31 cellular contexts compared by ENCODE assay signal in genomic region chr13:98474761-98475160, GRCh38.
DNase-seq lines count a peak whose midpoint lies in the region; ATAC-seq, FAIRE-seq and TF ChIP-seq lines count a peak whose summit lies in the region.
"Had no signal": no experiment of that assay in that cellular context is flagged by ENCODE, and none has a peak within 500 bp of the region (broad histone marks: within the 10 kb centered on the region; RNA-seq: fewer than 3 reads in every experiment).

No MANE protein-coding gene starts in this region.

- H3K36me3 Mint-ChIP-seq in CD8-positive, alpha-beta T cell, result peaks cover 51% of the 10 kb centered on the region
- peaks cover 34% of the 10 kb centered on the region for H3K36me3 Mint-ChIP-seq in effector memory CD8-positive, alpha-beta T cell (ENCODE audit: insufficient read depth)
- peaks cover 38% of the 10 kb centered on the region for H3K36me3 Mint-ChIP-seq in osteocyte (ENCODE audit: unreplicated experiment)

- H3K27ac Mint-ChIP-seq in CD8-positive, alpha-beta T cell, result peak overlapping the region; percentile 67
- peak overlapping the region; percentile 92 to 93 for H3K27ac Mint-ChIP-seq in effector memory CD8-positive, alpha-beta T cell
- peak overlapping the region; percentile 46 for H3K27ac Mint-ChIP-seq in osteocyte (ENCODE audit: unreplicated experiment)
- H3K27ac Mint-ChIP-seq: activated T-helper 2 cell treated with anti-CD3 and anti-CD28 coated beads, Interferon-gamma antibody, Interleukin-2, Interleukin-4, amounts not matched to agents 10 μg/mL and 5 μg/mL and 100 μg/mL, durations not matched to agents 14 hours and 24 hours and 36 hours had no signal

- peaks cover 53% of the 10 kb centered on the region for H3K79me2 ChIP-seq in PC-3 (ENCODE audit: low read length)

- H4K20me1 ChIP-seq in PC-3 (ENCODE audit: low read length), result no peaks in the 10 kb centered on the region

- POLR2A ChIA-PET in CD8-positive, alpha-beta T cell (lab: Charles Lee), result no interaction called here
- POLR2A ChIA-PET in PC-3 (lab: Charles Lee; ENCODE audit: unreplicated experiment), result no interaction called here

- no peak for TF ChIP-seq POLR2A in esophagus squamous epithelium (IDR thresholded peaks at IDR 0.05)

- no peaks in the 10 kb centered on the region for H3K9me3 ChIP-seq in CD8-positive, alpha-beta T cell (ENCODE audit: low read length)
- H3K9me3 ChIP-seq in PC-3 (ENCODE audit: low read length), result no peaks in the 10 kb centered on the region
- H3K9me3 ChIP-seq in esophagus squamous epithelium, result no peaks in the 10 kb centered on the region
- H3K9me3 ChIP-seq: neutrophil, psoas muscle, testis, uterus had no signal

- H3K4me1 ChIP-seq in CD8-positive, alpha-beta T cell (ENCODE audit: insufficient read depth, low read length), result peaks cover 38% of the 10 kb centered on the region
- peaks cover 32% of the 10 kb centered on the region for H3K4me1 ChIP-seq in PC-3 (ENCODE audit: insufficient read depth, low read length)
- H3K4me1 ChIP-seq in esophagus squamous epithelium, result peaks cover 26 to 65% (median 28%) of the 10 kb centered on the region in 3 donors

- 79 to 89% methylated on average over 9 to 10 of the region's 24 CpGs for WGBS in esophagus squamous epithelium, 2 donors

- no peak overlapping the region for H3K9ac ChIP-seq in PC-3 (ENCODE audit: low read length)

- H3K9me2 ChIP-seq in PC-3 (replicated peaks; ENCODE audit: low read length), result no peaks in the 10 kb centered on the region

- peaks cover 15% of the 10 kb centered on the region for H3K36me3 ChIP-seq in CD8-positive, alpha-beta T cell (ENCODE audit: insufficient read depth, low read length)
- H3K36me3 ChIP-seq in PC-3 (ENCODE audit: low read depth, low read length) (peaks cover 21% of the 10 kb centered on the region), esophagus squamous epithelium (peaks cover 17 to 60% (median 34%) of the 10 kb centered on the region in 3 donors)
- H3K36me3 ChIP-seq: uterus had no signal

- H3K9me3 Mint-ChIP-seq in CD8-positive, alpha-beta T cell, result no peaks in the 10 kb centered on the region
- H3K9me3 Mint-ChIP-seq in effector memory CD8-positive, alpha-beta T cell, result no peaks in the 10 kb centered on the region
- H3K9me3 Mint-ChIP-seq in osteocyte (ENCODE audit: unreplicated experiment), result no peaks in the 10 kb centered on the region
- H3K9me3 Mint-ChIP-seq: brain had no signal

- no peak for TF ChIP-seq CTCF in CD8-positive, alpha-beta T cell (IDR thresholded peaks at IDR 0.05)
- no peak for TF ChIP-seq CTCF in PC-3 (conservative IDR thresholded peaks at IDR 0.05; ENCODE audit: low read depth, low read length)
- no peak for TF ChIP-seq CTCF in osteocyte (IDR thresholded peaks at IDR 0.05)
- no peak for TF ChIP-seq CTCF in esophagus squamous epithelium (IDR thresholded peaks at IDR 0.05)
- TF ChIP-seq CTCF in D721Med (IDR thresholded peaks at IDR 0.05; ENCODE audit: insufficient read depth, missing control alignments), result no peak

- H3F3A ChIP-seq in PC-3 (ENCODE audit: low read length, unreplicated experiment), result peaks cover 4% of the 10 kb centered on the region

- no peak overlapping the region for H2AFZ ChIP-seq in PC-3 (ENCODE audit: low read length)

- no peaks in the 10 kb centered on the region for H3K27me3 Mint-ChIP-seq in CD8-positive, alpha-beta T cell (ENCODE audit: low read depth)
- H3K27me3 Mint-ChIP-seq in effector memory CD8-positive, alpha-beta T cell, result no peaks in the 10 kb centered on the region
- no peaks in the 10 kb centered on the region for H3K27me3 Mint-ChIP-seq in osteocyte (ENCODE audit: unreplicated experiment)
- H3K27me3 Mint-ChIP-seq: brain had no signal

- DNase-seq in CD8-positive, alpha-beta T cell, result no peak
- no peak for DNase-seq in PC-3
- DNase-seq in effector memory CD8-positive, alpha-beta T cell, result no peak
- DNase-seq in osteocyte (ENCODE audit: extremely low spot score, unreplicated experiment), result no peak
- no peak for DNase-seq in GM19239 (ENCODE audit: insufficient read length, low spot score)
- no peak for DNase-seq in esophagus squamous epithelium (lab: John Stamatoyannopoulos, UW)
- no peak for DNase-seq in D721Med (ENCODE audit: insufficient read length, low spot score)
- DNase-seq: activated CD4-positive, alpha-beta T cell treated with anti-CD3 and anti-CD28 coated beads, Interleukin-2, amount 50 U/mL, for 48 hours; activated CD8-positive, alpha-beta memory T cell treated with anti-CD3 and anti-CD28 coated beads, Interleukin-2, amount 50 U/mL, for 48 hours; DMS53; effector CD4-positive, alpha-beta T cell; erythroblast; GDM1; HCEC 1CT; KBM-7; kidney glomerular epithelial cell; NCI-H1105 treated with DMSO at 0.1 percent for 48 hours; NCI-H1930; NCI-H345; NCI-H748 treated with DMSO at 0.1 percent for 48 hours; psoas muscle; RPMI8226; stimulated activated naive CD8-positive, alpha-beta T cell treated with anti-CD3 and anti-CD28 coated beads, Interleukin-15, Interleukin-2, amounts not matched to agents 100 U/mL and 50 U/mL, for 24 hours; T-helper 1 cell; testis; uterus had no signal

- no peak overlapping the region for H3K4me3 ChIP-seq in CD8-positive, alpha-beta T cell (ENCODE audit: low read depth, low read length)
- no peak overlapping the region for H3K4me3 ChIP-seq in PC-3 (ENCODE audit: low read length)
- no peak overlapping the region for H3K4me3 ChIP-seq in esophagus squamous epithelium
- H3K4me3 ChIP-seq: psoas muscle, testis, uterus had no signal

- ATAC-seq in CD8-positive, alpha-beta T cell, result no peak
- ATAC-seq in PC-3, result no peak
- ATAC-seq in effector memory CD8-positive, alpha-beta T cell (replicated peaks), result no peak
- ATAC-seq: activated CD4-positive, CD25-positive, alpha-beta regulatory T cell treated with anti-CD3 and anti-CD28 coated beads, Interleukin-2, amount 50 U/mL, for 24 hours; psoas muscle; stimulated activated naive CD8-positive, alpha-beta T cell treated with anti-CD3 and anti-CD28 coated beads, Interleukin-15, Interleukin-2, amounts not matched to agents 100 U/mL and 50 U/mL, for 24 hours had no signal

- no peak overlapping the region for H3K27ac ChIP-seq in CD8-positive, alpha-beta T cell (ENCODE audit: low read depth, low read length)
- H3K27ac ChIP-seq in PC-3 (ENCODE audit: low read length), result peak overlapping the region; percentile 96; the same call in 1 of the 2 replicates
- no peak overlapping the region for H3K27ac ChIP-seq in esophagus squamous epithelium
- H3K27ac ChIP-seq: neutrophil, psoas muscle, testis had no signal

- no peak for FAIRE-seq in GM19239 (lab: Jason Lieb, UNC)
- no peak for FAIRE-seq in D721Med (lab: Jason Lieb, UNC)
- FAIRE-seq: colon had no signal

- intact Hi-C loops in CD8-positive, alpha-beta T cell (cut with DNase I, micrococcal nuclease), result loop anchor here (5.0 to 10.0 kb wide), 3 partner anchors 103 to 1023 kb away; partner anchors contain the start of gene STK24 (in 1 of the 2)
- intact Hi-C loops in PC-3 (cut with micrococcal nuclease), result no loop called here
- intact Hi-C loops in esophagus squamous epithelium (cut with DNase I), result loop anchor here (5.0 kb wide), 1 partner anchor 103 kb away; the partner anchor contains the start of gene STK24

- H3K4me2 ChIP-seq in PC-3 (ENCODE audit: low read length), result no peak overlapping the region

- H3K4me3 Mint-ChIP-seq in CD8-positive, alpha-beta T cell, result no peak overlapping the region
- no peak overlapping the region for H3K4me3 Mint-ChIP-seq in effector memory CD8-positive, alpha-beta T cell
- H3K4me3 Mint-ChIP-seq in osteocyte (ENCODE audit: unreplicated experiment), result no peak overlapping the region
- H3K4me3 Mint-ChIP-seq: brain had no signal

- BruUV-seq in PC-3 (replicated peaks; lab: Mats Ljungman, UMichigan), result no TSS peak

- CTCF ChIA-PET in CD8-positive, alpha-beta T cell (lab: Charles Lee), result interaction anchor here (0.8 kb wide), 1 partner anchor 17 kb away, joined by 3 read pairs; no protein-coding TSS in a partner anchor
- CTCF ChIA-PET in PC-3 (lab: Charles Lee), result no interaction called here

- peaks cover 56% of the 10 kb centered on the region for H3K4me1 Mint-ChIP-seq in CD8-positive, alpha-beta T cell (ENCODE audit: low read depth)
- peaks cover 46 to 51% of the 10 kb centered on the region in 2 donors for H3K4me1 Mint-ChIP-seq in effector memory CD8-positive, alpha-beta T cell (ENCODE audit: low read depth in 2 of 2)
- peaks cover 34% of the 10 kb centered on the region for H3K4me1 Mint-ChIP-seq in osteocyte (ENCODE audit: unreplicated experiment)

- no peaks in the 10 kb centered on the region for H3K27me3 ChIP-seq in CD8-positive, alpha-beta T cell (ENCODE audit: insufficient read depth, low read length)
- no peaks in the 10 kb centered on the region for H3K27me3 ChIP-seq in PC-3 (ENCODE audit: low read length)
- H3K27me3 ChIP-seq in esophagus squamous epithelium, result no peaks in the 10 kb centered on the region
- H3K27me3 ChIP-seq: neutrophil, testis, uterus had no signal
